ENCODE assay signal across 27 cellular contexts in genomic region chr14:23470947-23471346, GRCh38. TPM values are rescaled to one million over a fixed set of nuclear protein-coding genes. Genes with fewer than 3 reads are reported as not detected.
A peak's percentile ranks its signal among the peaks of the same experiment; 100 is the strongest.
DNase-seq lines count a peak whose midpoint lies in the region; ATAC-seq and TF ChIP-seq lines count a peak whose summit lies in the region.
"Had no signal": no experiment of that assay in that cellular context is flagged by ENCODE, and none has a peak within 500 bp of the region (broad histone marks: within the 10 kb centered on the region; RNA-seq: fewer than 3 reads in every experiment).

No MANE protein-coding gene starts in this region.

- H3K27me3 ChIP-seq in mammary epithelial cell (ENCODE audit: insufficient read depth, low read length) (no peaks in the 10 kb centered on the region), breast epithelium (no peaks in the 10 kb centered on the region), DND-41 (ENCODE audit: insufficient read depth, low read length, poor library complexity) (no peaks in the 10 kb centered on the region), neural cell (ENCODE audit: insufficient read depth, low read depth, low read length) (no peaks in the 10 kb centered on the region)
- H3K27me3 ChIP-seq: SJCRH30 had no signal

- DNase-seq in mammary epithelial cell (no peak), breast epithelium (ENCODE audit: low spot score in 2 of 2) (no peak), DND-41 (no peak), T-helper 17 cell (no peak), NCI-H2171 treated with DMSO at 0.1 percent for 48 hours (lab: John Stamatoyannopoulos, UW) (no peak), NCI-H69 (lab: John Stamatoyannopoulos, UW) (no peak)
- DNase-seq: activated CD4-positive, CD25-positive, alpha-beta regulatory T cell treated with anti-CD3 and anti-CD28 coated beads, Interleukin-2, amount 50 U/mL, for 72 hours; activated naive CD4-positive, alpha-beta T cell treated with anti-CD3 and anti-CD28 coated beads, Interleukin-2, amount 50 U/mL, for 16 hours; activated T-cell treated with anti-CD3 and anti-CD28 coated beads, Interleukin-2, amount 50 U/mL, for 4 hours; aorta; CD4-positive, CD25-positive, alpha-beta regulatory T cell; effector memory CD8-positive, alpha-beta T cell; EL; head of caudate nucleus; NCI-H1694; NCI-H524 treated with DMSO at 0.1 percent for 48 hours; SJCRH30; stimulated activated naive CD4-positive, alpha-beta T cell treated with Interleukin-2 at 50 U/mL for 16 hours had no signal

- H3K36me3 ChIP-seq in mammary epithelial cell (ENCODE audit: insufficient read depth, low read length) (peaks cover 23% of the 10 kb centered on the region), breast epithelium (peaks cover 8% of the 10 kb centered on the region), DND-41 (ENCODE audit: insufficient read depth, low read length) (peaks cover 47% of the 10 kb centered on the region), neural cell (ENCODE audit: insufficient read depth, low read length) (peaks cover 8% of the 10 kb centered on the region)

- H3K4me2 ChIP-seq in mammary epithelial cell (ENCODE audit: insufficient read depth, low read depth, low read length) = peak overlapping the region; percentile 87
- H3K4me2 ChIP-seq in DND-41 (ENCODE audit: insufficient read depth, low read length) = peak overlapping the region; percentile 89; the same call in 1 of the 2 replicates
- H3K4me2 ChIP-seq in neural cell (ENCODE audit: low read length) = no peak overlapping the region

- in situ Hi-C loops in mammary epithelial cell (cut with MboI; ENCODE audit: low sequenced_read_pairs in 2 of 2) = no loop called here

- no peak overlapping the region for H3K27ac Mint-ChIP-seq in T-helper 17 cell

- ATAC-seq in DND-41 (ENCODE audit: insufficient read depth, low read depth) (no peak), T-helper 17 cell (no peak), HG03520 (IDR thresholded peaks at IDR 0.05; ENCODE audit: unreplicated experiment) (no peak)
- ATAC-seq: activated T-cell treated with anti-CD3 and anti-CD28 coated beads, Interleukin-2, amount 50 U/mL, for 4 hours; effector memory CD8-positive, alpha-beta T cell; GM12878; left lobe of liver had no signal

- CTCF ChIA-PET in mammary epithelial cell (lab: Charles Lee; ENCODE audit: low non-redundant PET) = no interaction called here

- peaks cover 6% of the 10 kb centered on the region for H3K4me1 Mint-ChIP-seq in T-helper 17 cell

- TF ChIP-seq POLR2A in breast epithelium (IDR thresholded peaks at IDR 0.05) = no peak

- no TSS peak for BruUV-seq in mammary epithelial cell (replicated peaks; lab: Mats Ljungman, UMichigan)

- H3F3A ChIP-seq in neural cell (ENCODE audit: insufficient read depth, low read length, poor library complexity, severe bottlenecking) = peaks cover 5% of the 10 kb centered on the region

- peaks cover 27% of the 10 kb centered on the region for H3K79me2 ChIP-seq in mammary epithelial cell (ENCODE audit: insufficient read depth, low read length)
- H3K79me2 ChIP-seq in DND-41 (ENCODE audit: insufficient read depth, low read length) = peaks cover 25% of the 10 kb centered on the region
- H3K79me2 ChIP-seq in neural cell (replicated peaks; ENCODE audit: insufficient read depth, low read length) = peaks cover 18% of the 10 kb centered on the region

- H3K9me3 ChIP-seq in mammary epithelial cell (replicated peaks; ENCODE audit: insufficient read depth, low read length) (no peaks in the 10 kb centered on the region), breast epithelium (no peaks in the 10 kb centered on the region), DND-41 (ENCODE audit: insufficient read depth, low read length, severe bottlenecking) (no peaks in the 10 kb centered on the region), T-helper 17 cell (ENCODE audit: control insufficient read depth, low read length, poor library complexity, severe bottlenecking) (no peaks in the 10 kb centered on the region), neural cell (ENCODE audit: low read length) (no peaks in the 10 kb centered on the region)
- H3K9me3 ChIP-seq: SJCRH30 had no signal

- intact Hi-C loops in mammary epithelial cell (cut with micrococcal nuclease) = no loop called here
- intact Hi-C loops in breast epithelium (cut with DNase I; ENCODE audit: low total_unique reads) = loop anchor here (10.0 kb wide), 1 partner anchor 146 kb away; the partner anchor contains the start of gene PABPN1

- H3K4me3 ChIP-seq in mammary epithelial cell (replicated peaks in 1 of 3; ENCODE audit: insufficient read depth in 1 of 3, low read depth in 2 of 3, low read length in 3 of 3) (no peak overlapping the region), breast epithelium (no peak overlapping the region), DND-41 (ENCODE audit: low read depth in 1 of 2, low read length in 2 of 2) (peak overlapping the region in 1 of 2 experiments; percentile 71; a peak in 1 of 4 replicates), neural cell (ENCODE audit: low read length) (peak overlapping the region; percentile 69)

- dilution Hi-C loops in mammary epithelial cell (cut with HindIII; ENCODE audit: low sequenced_read_pairs) = no loop called here

- 100% methylated on average over 1 of the region's 1 CpG for WGBS in mammary epithelial cell (ENCODE audit: low coverage, missing lambda C conversion rate)

- H3K4me1 ChIP-seq in mammary epithelial cell (ENCODE audit: insufficient read depth, low read length) (peaks cover 10% of the 10 kb centered on the region), breast epithelium (peaks cover 0 to 5% of the 10 kb centered on the region in 2 donors), DND-41 (ENCODE audit: insufficient read depth, low read length) (peaks cover 25% of the 10 kb centered on the region)
- H3K4me1 ChIP-seq: SJCRH30 had no signal

- no peaks in the 10 kb centered on the region for H3K27me3 Mint-ChIP-seq in T-helper 17 cell
- H3K27me3 Mint-ChIP-seq: CD4-positive, CD25-positive, alpha-beta regulatory T cell; effector memory CD8-positive, alpha-beta T cell had no signal

- H3K36me3 Mint-ChIP-seq in T-helper 17 cell (ENCODE audit: low read depth) = peaks cover 7% of the 10 kb centered on the region

- H4K20me1 ChIP-seq in mammary epithelial cell (ENCODE audit: insufficient read depth, low read length) (no peaks in the 10 kb centered on the region), DND-41 (ENCODE audit: insufficient read depth, low read length) (no peaks in the 10 kb centered on the region; the same call in 1 of the 2 replicates), neural cell (ENCODE audit: insufficient read depth) (no peaks in the 10 kb centered on the region)

- H3K4me3 Mint-ChIP-seq in T-helper 17 cell = peak overlapping the region; percentile 63
- H3K4me3 Mint-ChIP-seq: activated T-cell treated with anti-CD3 and anti-CD28 coated beads, Interleukin-2, amount 50 U/mL, for 4 hours; CD4-positive, CD25-positive, alpha-beta regulatory T cell; effector memory CD8-positive, alpha-beta T cell had no signal

- H3K9ac ChIP-seq in mammary epithelial cell (ENCODE audit: insufficient read depth, low read length) (no peak overlapping the region), DND-41 (ENCODE audit: low read depth, low read length) (no peak overlapping the region), neural cell (ENCODE audit: low read length) (no peak overlapping the region)

- TF ChIP-seq EP300 in neural cell (conservative IDR thresholded peaks at IDR 0.05; ENCODE audit: poor library complexity, severe bottlenecking) = no peak

- TF ChIP-seq CTCF in mammary epithelial cell (conservative IDR thresholded peaks at IDR 0.05 in 1 of 2, IDR thresholded peaks at IDR 0.05 in 1 of 2; ENCODE audit: extremely low read depth in 1 of 2, insufficient read depth in 1 of 2, low read depth in 1 of 2, low read length in 2 of 2) (no peak), breast epithelium (IDR thresholded peaks at IDR 0.05) (no peak), DND-41 (IDR thresholded peaks at IDR 0.05; ENCODE audit: borderline replicate concordance, extremely low read depth, low read length, poor library complexity, severe bottlenecking) (no peak), neural cell (IDR thresholded peaks at IDR 0.05; ENCODE audit: poor library complexity, severe bottlenecking) (no peak)

- H3K27ac ChIP-seq in mammary epithelial cell (ENCODE audit: insufficient read depth, low read depth, low read length) (no peak overlapping the region), breast epithelium (no peak overlapping the region), DND-41 (ENCODE audit: low read length) (no peak overlapping the region), neural cell (ENCODE audit: low read length) (no peak overlapping the region)
- H3K27ac ChIP-seq: coronary artery had no signal

- no peak overlapping the region for H2AFZ ChIP-seq in mammary epithelial cell (ENCODE audit: low read depth, low read length)
- no peak overlapping the region for H2AFZ ChIP-seq in DND-41 (ENCODE audit: low read depth, low read length)
- H2AFZ ChIP-seq in neural cell (ENCODE audit: low read depth, low read length) = no peak overlapping the region

- no peaks in the 10 kb centered on the region for H3K9me2 ChIP-seq in neural cell (ENCODE audit: insufficient read depth, low read length)

- no peak for TF ChIP-seq RAD21 in neural cell (conservative IDR thresholded peaks at IDR 0.05)

TF ChIP-seq in neural cell, 6 proteins besides CTCF, POLR2A, EP300 and RAD21 (continues in another document):
- TF ChIP-seq SMC3 (conservative IDR thresholded peaks at IDR 0.05; ENCODE audit: poor library complexity) (no peak), TAF1 (IDR thresholded peaks at IDR 0.05; ENCODE audit: low read depth) (no peak)

RNA-seq across cellular contexts. Expression of gene NGDN, which starts 1.4 kb away (rescaled TPM):
- total RNA-seq in mammary epithelial cell (10 to 100 TPM; 27.0 to 34.5 TPM), breast epithelium (10 to 100 TPM; 39.8 to 58.8 (median 42.3) TPM), T-helper 17 cell (100 to 1,000 TPM in 1 of 2 donors, 10 to 100 TPM in 1; 97.6 to 120 TPM)
- polyA plus RNA-seq in mammary epithelial cell (42.0 TPM), neural cell (123 and 137 TPM in 2 replicates)
- polyA minus RNA-seq in mammary epithelial cell (12.9 TPM), neural cell (65.2 and 72.1 TPM in 2 replicates)

RNA-seq across cellular contexts. Expression of gene MYH7, which starts 35.5 kb away (rescaled TPM):
- total RNA-seq in mammary epithelial cell = not detected
- polyA plus RNA-seq in mammary epithelial cell = not detected
- polyA minus RNA-seq in mammary epithelial cell = not detected
- not detected for total RNA-seq in breast epithelium
- not detected for total RNA-seq in T-helper 17 cell
- polyA plus RNA-seq in neural cell = 0.08 and 0.12 TPM in 2 replicates
- 0.49 and 0.69 TPM in 2 replicates for polyA minus RNA-seq in neural cell
- total RNA-seq: aorta; CD4-positive, CD25-positive, alpha-beta regulatory T cell; fibroblast of villous mesenchyme; H1; left lobe of liver; osteoblast had no signal
- polyA plus RNA-seq: CD4-positive, CD25-positive, alpha-beta regulatory T cell; H1; urinary bladder had no signal
